Comparison of ENCODE assay signal across 8 cellular contexts in genomic region chr2:64227603-64228125, GRCh38.
A peak's percentile ranks its signal among the peaks of the same experiment; 100 is the strongest.
DNase-seq lines count a peak whose midpoint lies in the region; ATAC-seq, FAIRE-seq and TF ChIP-seq lines count a peak whose summit lies in the region.

No MANE protein-coding gene starts in this region.

- H4K91ac ChIP-seq in mesenchymal stem cell (ENCODE audit: low read length), result no peak overlapping the region

- no peak overlapping the region for H2BK12ac ChIP-seq in mesenchymal stem cell (ENCODE audit: low read length in 2 of 2)

- POLR2A ChIA-PET in GM12878 (lab: Charles Lee), result interaction anchor here (0.5 to 4.1 kb wide), 10 partner anchors 9 to 124 kb away, joined by 3 to 29 read pairs (median 3); no protein-coding TSS in a partner anchor

- H3K27ac ChIP-seq in GM12878 (ENCODE audit: control insufficient read depth, insufficient read depth), result peak overlapping the region; percentile 34
- H3K27ac ChIP-seq in mesenchymal stem cell (ENCODE audit: low read length, poor library complexity, severe bottlenecking), result peak overlapping the region; percentile 5
- H3K27ac ChIP-seq in urinary bladder (ENCODE audit: low read depth), result no peak overlapping the region

- H3K36me3 ChIP-seq in GM12878 (ENCODE audit: control insufficient read depth in 2 of 2, insufficient read depth in 2 of 2, low read length in 1 of 2) (no peaks in the 10 kb centered on the region), mesenchymal stem cell (ENCODE audit: control insufficient read depth in 1 of 2, insufficient read depth in 2 of 2, low read depth in 1 of 2, low read length in 2 of 2) (no peaks in the 10 kb centered on the region), urinary bladder (ENCODE audit: insufficient read depth) (no peaks in the 10 kb centered on the region)

- no peak overlapping the region for H3K23ac ChIP-seq in mesenchymal stem cell (ENCODE audit: low read length in 2 of 2)

- no peak for TF ChIP-seq POLR2A in GM12878 (IDR thresholded peaks at IDR 0.05; ENCODE audit: low read depth, low read length)

- H3K4me3 ChIP-seq in GM12878 (peak overlapping the region; percentile 56), mesenchymal stem cell (ENCODE audit: insufficient read depth in 1 of 2, low read depth in 1 of 2, low read length in 2 of 2) (peak overlapping the region in 1 of 2 experiments; percentile 83), urinary bladder (ENCODE audit: low read depth, low read length) (peak overlapping the region; percentile 38)

- TF ChIP-seq CTCF in GM12878 (IDR thresholded peaks at IDR 0.05 in 2 of 3, conservative IDR thresholded peaks at IDR 0.05 in 1 of 3; ENCODE audit: control insufficient read depth in 2 of 3, extremely low read depth in 1 of 3, insufficient read depth in 1 of 3, low read depth in 3 of 3, low read length in 3 of 3), result no peak

- TF ChIP-seq RAD21 in GM12878 (IDR thresholded peaks at IDR 0.05; ENCODE audit: insufficient read depth, low read depth, low read length), result no peak

- intact Hi-C loops in GM12878 (cut with micrococcal nuclease; ENCODE audit: unreplicated experiment), result no loop called here

- peak overlapping the region in 1 of 2 experiments; percentile 58 for H3K18ac ChIP-seq in mesenchymal stem cell (ENCODE audit: low read depth in 1 of 2, low read length in 2 of 2)

- H3K14ac ChIP-seq in mesenchymal stem cell (ENCODE audit: low read length in 2 of 2), result no peak overlapping the region

- H3K4me2 ChIP-seq in GM12878 (ENCODE audit: control insufficient read depth, insufficient read depth) (peak overlapping the region; percentile 93), mesenchymal stem cell (ENCODE audit: low read length, poor library complexity, severe bottlenecking) (peak overlapping the region; percentile 54)

- CTCF ChIA-PET in GM12878 (lab: Yijun Ruan, JAX), result interaction anchor here (0.7 to 2.0 kb wide), 8 partner anchors 8 to 103 kb away, joined by 3 to 14 read pairs (median 3); no protein-coding TSS in a partner anchor

- H2BK5ac ChIP-seq in mesenchymal stem cell (ENCODE audit: low read depth, low read length, poor library complexity, severe bottlenecking), result no peak overlapping the region

- SMC1A ChIA-PET in GM12878 (lab: Charles Lee; ENCODE audit: uncharacterized antibody, unreplicated experiment), result interaction anchor here (0.7 to 11.9 kb wide), 20 partner anchors 11 to 121 kb away, joined by 3 to 149 read pairs (median 4); no protein-coding TSS in a partner anchor

- RAD21 ChIA-PET in GM12878 (lab: Charles Lee; ENCODE audit: unreplicated experiment), result interaction anchor here (0.5 to 3.9 kb wide), 19 partner anchors 9 to 322 kb away, joined by 3 to 39 read pairs (median 4); no protein-coding TSS in a partner anchor

- peak overlapping the region; percentile 87 for H3K4me3 Mint-ChIP-seq in activated naive CD4-positive, alpha-beta T cell treated with anti-CD3 and anti-CD28 coated beads, Interleukin-2, amount 50 U/mL, for 24 hours

- H2AFZ ChIP-seq in GM12878 (ENCODE audit: control insufficient read depth, low read depth, low read length) (peak overlapping the region; percentile 68), mesenchymal stem cell (ENCODE audit: low read depth, low read length) (no peak overlapping the region)

- H3K4me1 ChIP-seq in GM12878 (ENCODE audit: control insufficient read depth, insufficient read depth, low read length), result peaks cover 9% of the 10 kb centered on the region
- H3K4me1 ChIP-seq in mesenchymal stem cell (ENCODE audit: control insufficient read depth, insufficient read depth, low read depth, low read length), result no peaks in the 10 kb centered on the region
- no peaks in the 10 kb centered on the region for H3K4me1 ChIP-seq in urinary bladder (ENCODE audit: insufficient read depth)

- peaks cover 6% of the 10 kb centered on the region for H3K36me3 Mint-ChIP-seq in activated naive CD4-positive, alpha-beta T cell treated with anti-CD3 and anti-CD28 coated beads, Interleukin-2, amount 50 U/mL, for 24 hours

- BruUV-seq in GM12878 (replicated peaks; lab: Mats Ljungman, UMichigan), result no TSS peak

- H3K4me1 Mint-ChIP-seq in activated naive CD4-positive, alpha-beta T cell treated with anti-CD3 and anti-CD28 coated beads, Interleukin-2, amount 50 U/mL, for 24 hours, result peaks cover 74% of the 10 kb centered on the region

- H2BK120ac ChIP-seq in mesenchymal stem cell (ENCODE audit: low read depth, low read length), result no peak overlapping the region

- no peak overlapping the region for H2AK5ac ChIP-seq in mesenchymal stem cell (ENCODE audit: low read length, severe bottlenecking)

- H3K9ac ChIP-seq in GM12878 (ENCODE audit: control insufficient read depth, insufficient read depth, low read length) (peak overlapping the region; percentile 66), mesenchymal stem cell (ENCODE audit: low read length) (peak overlapping the region; percentile 78)

- no peaks in the 10 kb centered on the region for H3K9me3 ChIP-seq in GM12878 (replicated peaks; ENCODE audit: control insufficient read depth, insufficient read depth, low read length)
- H3K9me3 ChIP-seq in mesenchymal stem cell (ENCODE audit: control insufficient read depth, low read length), result no peaks in the 10 kb centered on the region

- WGBS in GM12878 (ENCODE audit: insufficient coverage, insufficient replicate concordance, low lambda C conversion rate, missing lambda C conversion rate), result 39% methylated on average over 7 of the region's 7 CpGs
- 19% methylated on average over 7 of the region's 7 CpGs for WGBS in mesenchymal stem cell
- 17% methylated on average over 7 of the region's 7 CpGs for WGBS in urinary bladder

- no peaks in the 10 kb centered on the region for H4K20me1 ChIP-seq in GM12878 (ENCODE audit: control insufficient read depth, insufficient read depth)

- H3K79me1 ChIP-seq in mesenchymal stem cell (replicated peaks; ENCODE audit: low read length, poor library complexity, severe bottlenecking), result no peaks in the 10 kb centered on the region

- H3K27ac Mint-ChIP-seq in activated naive CD4-positive, alpha-beta T cell treated with anti-CD3 and anti-CD28 coated beads, Interleukin-2, amount 50 U/mL, for 24 hours, result peak overlapping the region; percentile 52

- TF ChIP-seq EP300 in GM12878 (IDR thresholded peaks at IDR 0.05; ENCODE audit: borderline replicate concordance in 1 of 2, control insufficient read depth in 1 of 2, low read depth in 2 of 2, low read length in 2 of 2), result no peak

- H3K9me3 Mint-ChIP-seq in activated naive CD4-positive, alpha-beta T cell treated with anti-CD3 and anti-CD28 coated beads, Interleukin-2, amount 50 U/mL, for 24 hours, result peaks cover 8% of the 10 kb centered on the region

- H3K4ac ChIP-seq in mesenchymal stem cell (ENCODE audit: low read depth in 1 of 2, low read length in 2 of 2), result no peak overlapping the region

- H4K8ac ChIP-seq in mesenchymal stem cell (ENCODE audit: low read length), result no peak overlapping the region

- no peak overlapping the region for H2BK15ac ChIP-seq in mesenchymal stem cell (ENCODE audit: low read depth, poor library complexity, severe bottlenecking)

- ATAC-seq in GM12878, result no peak
- no peak for ATAC-seq in GM19023 (IDR thresholded peaks at IDR 0.05; ENCODE audit: unreplicated experiment)
- ATAC-seq in GM19328 (IDR thresholded peaks at IDR 0.05; ENCODE audit: unreplicated experiment), result no peak

- H3K27me3 ChIP-seq in GM12878 (replicated peaks in 1 of 2; ENCODE audit: control insufficient read depth in 2 of 2, insufficient read depth in 2 of 2, low read length in 1 of 2) (no peaks in the 10 kb centered on the region), mesenchymal stem cell (ENCODE audit: control insufficient read depth in 1 of 2, insufficient read depth in 1 of 2, low read length in 2 of 2) (peaks cover 0 to 18% of the 10 kb centered on the region in 2 experiments)

- H3K79me2 ChIP-seq in GM12878 (ENCODE audit: control insufficient read depth, insufficient read depth, low read length), result no peaks in the 10 kb centered on the region

- DNase-seq in activated naive CD4-positive, alpha-beta T cell (lab: John Stamatoyannopoulos, UW), result no peak
- no peak for DNase-seq in GM12878 (ENCODE audit: low read depth, low spot score)
- DNase-seq in mesenchymal stem cell, result no peak
- DNase-seq in G401 (ENCODE audit: low spot score), result no peak

- H3K27me3 Mint-ChIP-seq in activated naive CD4-positive, alpha-beta T cell treated with anti-CD3 and anti-CD28 coated beads, Interleukin-2, amount 50 U/mL, for 24 hours, result no peaks in the 10 kb centered on the region

- FAIRE-seq in GM12878 (lab: Jason Lieb, UNC), result no peak

- in situ Hi-C loops in GM12878 (cut with MboI) (no loop called here), G401 (cut with HindIII; ENCODE audit: low sequenced_read_pairs) (no loop called here)

TF ChIP-seq in GM12878, 131 proteins besides CTCF, POLR2A, EP300 and RAD21:
- TF ChIP-seq CREB1 (IDR thresholded peaks at IDR 0.05; ENCODE audit: low read depth) (no peak), TAF1 (IDR thresholded peaks at IDR 0.05; ENCODE audit: borderline replicate concordance, low read depth, low read length) (no peak), MAX (IDR thresholded peaks at IDR 0.05; ENCODE audit: low read depth, low read length) (no peak), ZBED1 (IDR thresholded peaks at IDR 0.05; ENCODE audit: borderline replicate concordance) (no peak), MLLT1 (IDR thresholded peaks at IDR 0.05) (peak; percentile 80; the same call in 1 of the 2 replicates)
